9 cellular contexts compared by ENCODE assay signal in the genomic region with DNA sequence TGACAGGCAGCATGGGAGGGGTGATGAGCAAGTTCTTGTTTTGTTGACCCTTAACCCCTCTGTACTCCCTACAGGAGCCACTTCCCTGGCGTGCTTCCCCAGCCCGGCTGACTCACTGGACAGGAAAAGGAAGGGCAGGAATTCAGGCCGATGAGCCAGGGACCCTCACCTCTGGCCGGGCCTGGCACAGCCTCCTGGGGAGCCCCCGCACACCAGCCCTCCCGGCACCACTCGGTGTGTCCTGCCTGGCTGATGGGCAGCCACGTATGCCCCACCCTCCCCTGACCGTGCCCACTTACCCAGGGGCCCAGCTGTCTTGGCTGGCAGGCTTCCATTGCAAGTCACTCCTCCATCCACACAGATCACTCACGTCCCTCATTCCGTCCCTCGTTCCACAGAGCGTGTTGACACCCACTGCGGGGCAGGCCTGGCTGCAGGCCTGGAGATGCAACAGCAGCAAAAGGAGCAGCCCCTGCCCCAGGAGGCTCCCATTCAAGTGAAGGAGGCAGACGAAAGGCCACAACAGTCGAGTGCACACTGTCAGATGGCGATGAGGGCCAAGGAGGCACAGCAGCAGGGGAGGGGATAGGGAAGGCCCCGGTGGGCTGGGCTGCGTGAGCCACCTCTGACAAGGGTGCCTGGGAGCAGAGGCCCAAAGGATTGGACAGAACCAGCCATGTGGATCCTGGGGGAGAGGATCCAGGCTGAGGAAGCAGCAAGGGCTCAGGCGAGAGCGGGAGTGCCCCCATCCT. TPM values are rescaled to one million over a fixed set of nuclear protein-coding genes. Genes with fewer than 3 reads are reported as not detected.
A peak's percentile ranks its signal among the peaks of the same experiment; 100 is the strongest.
DNase-seq lines count a peak whose midpoint lies in the region; ATAC-seq and TF ChIP-seq lines count a peak whose summit lies in the region.
"Had no signal": no experiment of that assay in that cellular context is flagged by ENCODE, and none has a peak within 500 bp of the region (broad histone marks: within the 10 kb centered on the region; RNA-seq: fewer than 3 reads in every experiment).

No MANE protein-coding gene starts in this region.

- H3K4me2 ChIP-seq in IMR-90 (ENCODE audit: low read depth, low read length) = 0 out of 2 replicates have a peak overlapping the region, but pooled peaks have one; percentile 3

- peak overlapping the region; percentile 20 to 94 for H4K8ac ChIP-seq in IMR-90 (ENCODE audit: low read depth in 2 of 2, low read length in 2 of 2)

- peak overlapping the region; percentile 97 for H3K14ac ChIP-seq in IMR-90 (replicated peaks; ENCODE audit: low read depth, low read length)

- H3K27ac ChIP-seq in IMR-90 (ENCODE audit: insufficient read depth, low read length) (peak overlapping the region; percentile 74), left lung (peak overlapping the region; percentile 56 to 77), suprapubic skin (peak overlapping the region; percentile 40)

- H2AK9ac ChIP-seq in IMR-90 (replicated peaks; ENCODE audit: low read depth, low read length, poor library complexity) = peak overlapping the region; percentile 94

- H3K4me1 Mint-ChIP-seq in mesothelial cell of epicardium = peaks cover 21% of the 10 kb centered on the region

- no TSS peak for BruUV-seq in IMR-90 (replicated peaks; lab: Mats Ljungman, UMichigan)

- H4K20me1 ChIP-seq in IMR-90 (ENCODE audit: insufficient read depth, low read length) = no peaks in the 10 kb centered on the region

- TF ChIP-seq POLR2A in IMR-90 (IDR thresholded peaks at IDR 0.05; ENCODE audit: low read depth, low read length) (no peak), suprapubic skin (IDR thresholded peaks at IDR 0.05) (no peak)

- H3K27ac Mint-ChIP-seq in mesothelial cell of epicardium = no peak overlapping the region

- H3K79me1 ChIP-seq in IMR-90 (ENCODE audit: low read depth in 1 of 2, low read length in 2 of 2) = peaks cover 0 to 3% of the 10 kb centered on the region in 2 experiments; a peak in 1 of 4 replicates

- dilution Hi-C loops in IMR-90 (cut with HindIII; ENCODE audit: low sequenced_read_pairs, unreplicated experiment) = no loop called here

- H3K4me3 ChIP-seq in IMR-90 (ENCODE audit: insufficient read depth, low read depth, low read length) (no peak overlapping the region), choroid plexus epithelial cell (ENCODE audit: low read depth, low read length) (no peak overlapping the region), left lung (no peak overlapping the region), suprapubic skin (no peak overlapping the region)

- H4K91ac ChIP-seq in IMR-90 (ENCODE audit: insufficient read depth, low read depth, low read length) = peak overlapping the region; percentile 86

- H3K56ac ChIP-seq in IMR-90 (ENCODE audit: extremely low read depth, insufficient read depth, low read length) = peak overlapping the region; percentile 52; the same call in 1 of the 2 replicates

- no peak for TF ChIP-seq EP300 in suprapubic skin (IDR thresholded peaks at IDR 0.05)

- H2AK5ac ChIP-seq in IMR-90 (ENCODE audit: low read depth, low read length) = peak overlapping the region; percentile 100

- H3K36me3 ChIP-seq in IMR-90 (ENCODE audit: control insufficient read depth, insufficient read depth, low read length) = no peaks in the 10 kb centered on the region
- no peaks in the 10 kb centered on the region for H3K36me3 ChIP-seq in left lung
- no peaks in the 10 kb centered on the region for H3K36me3 ChIP-seq in suprapubic skin

- peaks cover 36% of the 10 kb centered on the region for H3K9me1 ChIP-seq in IMR-90 (ENCODE audit: insufficient read depth, low read length)

- peak overlapping the region; percentile 19; the same call in 1 of the 2 replicates for H3K9ac ChIP-seq in IMR-90 (ENCODE audit: low read depth, low read length)

- no peaks in the 10 kb centered on the region for H3K27me3 Mint-ChIP-seq in mesothelial cell of epicardium (ENCODE audit: low read depth)

- H3K4me1 ChIP-seq in IMR-90 (ENCODE audit: control insufficient read depth, insufficient read depth, low read length) = peaks cover 33% of the 10 kb centered on the region
- H3K4me1 ChIP-seq in left lung = peaks cover 24 to 55% of the 10 kb centered on the region in 2 donors
- H3K4me1 ChIP-seq in suprapubic skin = peaks cover 47% of the 10 kb centered on the region

- in situ Hi-C loops in IMR-90 (cut with MboI; ENCODE audit: low sequenced_read_pairs) = loop anchor here (5.0 to 25.0 kb wide), 2 partner anchors 113 to 282 kb away; a partner anchor contains a TSS

- 33% methylated on average over 10 of the region's 21 CpGs; no CpG with 5 or more reads in 1 of the 2 experiments for WGBS in IMR-90 (ENCODE audit: extremely low coverage in 2 of 2, insufficient read length in 1 of 2), 2 experiments
- WGBS in suprapubic skin = 71% methylated on average over 14 of the region's 21 CpGs

- no peak for TF ChIP-seq RAD21 in IMR-90 (IDR thresholded peaks at IDR 0.05; ENCODE audit: low read length)

- H2BK5ac ChIP-seq in IMR-90 (ENCODE audit: low read depth, low read length, poor library complexity, severe bottlenecking) = peak overlapping the region; percentile 95

- H3K4ac ChIP-seq in IMR-90 (ENCODE audit: low read depth, low read length) = peak overlapping the region; percentile 97

- intact Hi-C loops in IMR-90 (cut with micrococcal nuclease) = loop anchor here (5.0 kb wide), 1 partner anchor 118 kb away; no protein-coding TSS in a partner anchor
- intact Hi-C loops in left lung (cut with DNase I) = loop anchor here in 1 of 2 donors (10.0 kb wide), 1 partner anchor 106 kb away; no protein-coding TSS in a partner anchor

- peak; percentile 73 for ATAC-seq in IMR-90 (ENCODE audit: low read depth)
- ATAC-seq in left lung = peak; percentile 28

- DNase-seq in IMR-90 (peak; percentile 86), choroid plexus epithelial cell (ENCODE audit: low read depth) (peak; percentile 77), left lung (peak; percentile 72 to 80), suprapubic skin (ENCODE audit: low spot score in 2 of 2) (no peak), NCI-H2107 (lab: John Stamatoyannopoulos, UW) (no peak), NCI-H2107 treated with DMSO at 0.1 percent for 48 hours (lab: John Stamatoyannopoulos, UW; ENCODE audit: unreplicated experiment) (no peak), mesothelial cell of epicardium (ENCODE audit: low spot score in 2 of 2, unreplicated experiment in 2 of 2) (no peak)
- DNase-seq in activated CD4-positive, alpha-beta T cell treated with anti-CD3 and anti-CD28 coated beads, Interleukin-2, amount 50 U/mL, for 4 hours = no peak
- DNase-seq: NCI-H526 had no signal

- peak overlapping the region; percentile 93 for H2AFZ ChIP-seq in IMR-90 (replicated peaks; ENCODE audit: low read length, poor library complexity)

- peak overlapping the region; percentile 96; the same call in 2 of the 3 replicates for H2BK15ac ChIP-seq in IMR-90 (ENCODE audit: low read depth, low read length)

- H3K23ac ChIP-seq in IMR-90 (ENCODE audit: low read depth, low read length) = peak overlapping the region; percentile 32

- POLR2A ChIA-PET in IMR-90 (lab: Charles Lee; ENCODE audit: unreplicated experiment) = interaction anchor here (0.6 kb wide), 1 partner anchor 72 kb away, joined by 7 read pairs; no protein-coding TSS in a partner anchor

- H3K36me3 Mint-ChIP-seq in mesothelial cell of epicardium = no peaks in the 10 kb centered on the region

- H3K4me3 Mint-ChIP-seq in mesothelial cell of epicardium = no peak overlapping the region

- CTCF ChIA-PET in IMR-90 (lab: Yijun Ruan, JAX) = no interaction called here

- H4K5ac ChIP-seq in IMR-90 (ENCODE audit: low read depth, low read length) = peak overlapping the region; percentile 88

- TF ChIP-seq CTCF in IMR-90 (conservative IDR thresholded peaks at IDR 0.05; ENCODE audit: low read depth, low read length) (no peak), choroid plexus epithelial cell (conservative IDR thresholded peaks at IDR 0.05; ENCODE audit: low read depth, low read length) (no peak), left lung (IDR thresholded peaks at IDR 0.05) (no peak), suprapubic skin (IDR thresholded peaks at IDR 0.05) (no peak), mesothelial cell of epicardium (IDR thresholded peaks at IDR 0.05; ENCODE audit: unreplicated experiment) (no peak)

- peak overlapping the region; percentile 98 for H2BK20ac ChIP-seq in IMR-90 (ENCODE audit: low read depth, low read length)

- H3K9me3 ChIP-seq in IMR-90 (ENCODE audit: control insufficient read depth, insufficient read depth, low read length) = no peaks in the 10 kb centered on the region
- no peaks in the 10 kb centered on the region for H3K9me3 ChIP-seq in left lung
- no peaks in the 10 kb centered on the region for H3K9me3 ChIP-seq in suprapubic skin

- H2BK120ac ChIP-seq in IMR-90 (ENCODE audit: low read depth, low read length) = peak overlapping the region; percentile 96

- no peaks in the 10 kb centered on the region for H3K9me3 Mint-ChIP-seq in mesothelial cell of epicardium

- H3K27me3 ChIP-seq in IMR-90 (ENCODE audit: control insufficient read depth, insufficient read depth, low read length) (no peaks in the 10 kb centered on the region), left lung (no peaks in the 10 kb centered on the region), suprapubic skin (no peaks in the 10 kb centered on the region)

- peak overlapping the region; percentile 84 for H3K18ac ChIP-seq in IMR-90 (ENCODE audit: low read depth, low read length)

TF ChIP-seq in IMR-90, 13 proteins besides CTCF, POLR2A, EP300 and RAD21 (continues in another document):
- TF ChIP-seq MAZ (IDR thresholded peaks at IDR 0.05; ENCODE audit: borderline replicate concordance, low read depth, low read length) (peak; percentile 27; the same call in 1 of the 2 replicates), BHLHE40 (IDR thresholded peaks at IDR 0.05; ENCODE audit: low read depth, low read length) (peak; percentile 26; the same call in 1 of the 2 replicates), NFE2L2 (IDR thresholded peaks at IDR 0.05; ENCODE audit: low read depth, low read length) (no peak), FOS (IDR thresholded peaks at IDR 0.05; ENCODE audit: low read depth, low read length) (peak; percentile 36; the same call in 1 of the 2 replicates)

RNA-seq across cellular contexts. Expression of a gene that starts 19.7 kb away (rescaled TPM):
- 48.8 and 70.0 TPM in 2 replicates for total RNA-seq in IMR-90 (2012; rRNA removed)
- polyA plus RNA-seq in IMR-90 (2012; rRNA removed) = 69.1 and 70.9 TPM in 2 replicates
- 50.1 and 55.3 TPM in 2 replicates for polyA plus RNA-seq in IMR-90 (2012; cell fraction: cytosol; rRNA removed)
- polyA plus RNA-seq in IMR-90 (2012; cell fraction: nucleus; rRNA removed; ENCODE audit: low replicate concordance) = 19.2 and 35.5 TPM in 2 replicates
- total RNA-seq in left lung = 100 to 1,000 TPM; 416 to 512 TPM
- 100 to 1,000 TPM; 420 to 548 (median 475) TPM for total RNA-seq in suprapubic skin
- 20.0 to 22.6 TPM (median 22.3 TPM) in 3 replicates for total RNA-seq in mesothelial cell of epicardium

RNA-seq across cellular contexts. Expression of a gene that starts 56.0 kb away (rescaled TPM):
- total RNA-seq in IMR-90 (2012; rRNA removed) (under 0.01 TPM in 2 replicates), left lung (100 to 1,000 TPM; 254 to 401 TPM), suprapubic skin (10 to 100 TPM; 35.5 to 91.7 (median 61.7) TPM), mesothelial cell of epicardium (0.24 to 0.31 TPM (median 0.29 TPM) in 3 replicates)
- polyA plus RNA-seq in IMR-90 (2012; rRNA removed) = 0.09 and 0.10 TPM in 2 replicates
- polyA plus RNA-seq in IMR-90 (2012; cell fraction: cytosol; rRNA removed) = 0.04 and 0.11 TPM in 2 replicates
- 0.14 and 0.34 TPM in 2 replicates for polyA plus RNA-seq in IMR-90 (2012; cell fraction: nucleus; rRNA removed; ENCODE audit: low replicate concordance)

Comparison
In these comparisons a context has a peak if more than half of its experiments do, and no peak if none do; other contexts are left out.
1. DNase-seq: peak in IMR-90 (single experiment), choroid plexus epithelial cell (single experiment) and left lung (2 of 2); none in suprapubic skin (0 of 2), NCI-H2107 (single experiment), activated CD4-positive, alpha-beta T cell treated with anti-CD3 and anti-CD28 coated beads, Interleukin-2, amount 50 U/mL, for 4 hours (0 of 2), NCI-H2107 treated with DMSO at 0.1 percent for 48 hours (single experiment) and mesothelial cell of epicardium (0 of 2).
2. RNA of a gene that starts 56.0 kb away (total RNA-seq): 254 to 401 TPM in left lung and 35.5 to 91.7 TPM in suprapubic skin; 0.24 to 0.31 TPM in mesothelial cell of epicardium and under 0.01 TPM in IMR-90; every median in the first group is over 10 times any median in the second.
3. Peak in every context shown above with its lines, with median percentiles within 50 percentile points of each other: H3K27ac ChIP-seq.